Comparison of ENCODE assay signal across 8 cellular contexts in the genomic region with DNA sequence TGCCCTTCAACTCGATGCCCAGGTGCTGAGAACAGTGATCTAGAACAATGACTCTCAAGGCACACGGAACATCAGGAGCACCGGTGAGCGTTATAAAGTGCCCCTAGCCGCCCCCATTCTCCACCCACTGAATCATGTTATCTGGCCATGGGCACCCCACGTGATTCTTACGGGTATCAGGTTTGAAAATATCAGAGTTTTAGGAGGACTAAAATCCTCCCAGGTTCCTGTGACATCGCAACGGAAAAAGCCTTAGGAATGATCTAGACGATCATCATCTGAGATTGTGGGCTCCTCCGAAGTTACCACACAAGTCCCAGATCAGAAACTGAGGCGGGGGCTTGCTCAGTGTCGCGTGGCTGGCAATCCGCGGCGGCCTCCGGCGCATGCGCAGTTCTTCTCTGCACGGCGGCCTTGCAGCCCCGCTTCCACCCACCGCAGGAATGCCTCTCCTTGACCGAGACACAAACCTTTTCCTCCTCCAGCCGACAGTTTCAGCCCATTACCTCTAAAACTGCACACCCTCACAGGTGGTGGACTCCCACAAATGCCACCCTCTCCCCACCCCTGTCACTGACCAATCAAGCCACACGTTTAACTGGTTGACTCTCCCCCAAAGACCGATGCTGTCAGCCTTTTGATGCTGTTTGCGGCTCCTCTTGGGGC. TPM values are rescaled to one million over a fixed set of nuclear protein-coding genes. Genes with fewer than 3 reads are reported as not detected.
DNase-seq lines count a peak whose midpoint lies in the region; ATAC-seq and TF ChIP-seq lines count a peak whose summit lies in the region.

No MANE protein-coding gene starts in this region.

- H3K4me2 ChIP-seq in skeletal muscle satellite cell (ENCODE audit: low read length): peak overlapping the region; percentile 81

- H3K4me3 ChIP-seq in skeletal muscle satellite cell (ENCODE audit: low read length): peak overlapping the region; percentile 59

- no peak for ATAC-seq in HG03442 (IDR thresholded peaks at IDR 0.05; ENCODE audit: unreplicated experiment)
- ATAC-seq in GM21737 (IDR thresholded peaks at IDR 0.05; ENCODE audit: unreplicated experiment): no peak

- H3K9me3 ChIP-seq in skeletal muscle satellite cell (replicated peaks; ENCODE audit: low read length): no peaks in the 10 kb centered on the region

- no peaks in the 10 kb centered on the region for H3K36me3 ChIP-seq in skeletal muscle satellite cell (ENCODE audit: insufficient read depth, low read length)

- peak overlapping the region; percentile 41 for H3K9ac ChIP-seq in skeletal muscle satellite cell (ENCODE audit: low read depth, low read length)

- peak; percentile 62 to 67 for DNase-seq in activated T-cell treated with anti-CD3 and anti-CD28 coated beads, Interleukin-2, amount 50 U/mL, for 48 hours
- DNase-seq in glomerular visceral epithelial cell (ENCODE audit: extremely low spot score): peak; percentile 71
- DNase-seq in NCI-H2081 (lab: John Stamatoyannopoulos, UW): no peak
- no peak for DNase-seq in ACHN

- in situ Hi-C loops in ACHN (cut with HindIII; ENCODE audit: low pct_ligation_motif_present, low pct_unique_long_range_greater_than_20kb, low sequenced_read_pairs): no loop called here

- TF ChIP-seq RAD21 in Ishikawa (IDR thresholded peaks at IDR 0.05; ENCODE audit: low read depth): no peak

- no peak for TF ChIP-seq EP300 in Ishikawa (IDR thresholded peaks at IDR 0.05; ENCODE audit: borderline replicate concordance)

- peaks cover 30% of the 10 kb centered on the region for H3K4me1 ChIP-seq in skeletal muscle satellite cell (ENCODE audit: control insufficient read depth, insufficient read depth, low read length)

- no peaks in the 10 kb centered on the region for H3K27me3 ChIP-seq in skeletal muscle satellite cell (ENCODE audit: control insufficient read depth, insufficient read depth, low read length)

TF ChIP-seq in Ishikawa, 13 proteins besides CTCF, POLR2A, EP300 and RAD21:
- TF ChIP-seq, protein P1, sequence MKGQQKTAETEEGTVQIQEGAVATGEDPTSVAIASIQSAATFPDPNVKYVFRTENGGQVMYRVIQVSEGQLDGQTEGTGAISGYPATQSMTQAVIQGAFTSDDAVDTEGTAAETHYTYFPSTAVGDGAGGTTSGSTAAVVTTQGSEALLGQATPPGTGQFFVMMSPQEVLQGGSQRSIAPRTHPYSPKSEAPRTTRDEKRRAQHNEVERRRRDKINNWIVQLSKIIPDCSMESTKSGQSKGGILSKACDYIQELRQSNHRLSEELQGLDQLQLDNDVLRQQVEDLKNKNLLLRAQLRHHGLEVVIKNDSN (IDR thresholded peaks at IDR 0.05): peak; percentile 81
- peak; percentile 80 for TF ChIP-seq TEAD4 (IDR thresholded peaks at IDR 0.05)
- 0 out of 2 replicates have a peak, but pooled peaks have one; percentile 41 for TF ChIP-seq ZBTB7A (IDR thresholded peaks at IDR 0.05; ENCODE audit: low read depth)
- TF ChIP-seq, protein P2, sequence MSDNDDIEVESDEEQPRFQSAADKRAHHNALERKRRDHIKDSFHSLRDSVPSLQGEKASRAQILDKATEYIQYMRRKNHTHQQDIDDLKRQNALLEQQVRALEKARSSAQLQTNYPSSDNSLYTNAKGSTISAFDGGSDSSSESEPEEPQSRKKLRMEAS (IDR thresholded peaks at IDR 0.05): peak; percentile 84
- peak; percentile 39; the same call in 1 of the 2 replicates for TF ChIP-seq TAF1 (IDR thresholded peaks at IDR 0.05; ENCODE audit: low read depth)
- no peak for TF ChIP-seq EGR1 (IDR thresholded peaks at IDR 0.05)
- no peak for TF ChIP-seq NFIC (IDR thresholded peaks at IDR 0.05)

RNA-seq across cellular contexts. Expression of a gene that starts 5.8 kb away (rescaled TPM):
- 118 and 188 TPM in 2 replicates for total RNA-seq in skeletal muscle satellite cell (2012; rRNA removed)

Comparison
In these comparisons a context has a peak if more than half of its experiments do, and no peak if none do; other contexts are left out.
1. DNase-seq: peak in activated T-cell treated with anti-CD3 and anti-CD28 coated beads, Interleukin-2, amount 50 U/mL, for 48 hours (2 of 2) and glomerular visceral epithelial cell (single experiment); none in NCI-H2081 (0 of 2) and ACHN (single experiment).